ENCODE assay signal across 15 cellular contexts in the genomic region with DNA sequence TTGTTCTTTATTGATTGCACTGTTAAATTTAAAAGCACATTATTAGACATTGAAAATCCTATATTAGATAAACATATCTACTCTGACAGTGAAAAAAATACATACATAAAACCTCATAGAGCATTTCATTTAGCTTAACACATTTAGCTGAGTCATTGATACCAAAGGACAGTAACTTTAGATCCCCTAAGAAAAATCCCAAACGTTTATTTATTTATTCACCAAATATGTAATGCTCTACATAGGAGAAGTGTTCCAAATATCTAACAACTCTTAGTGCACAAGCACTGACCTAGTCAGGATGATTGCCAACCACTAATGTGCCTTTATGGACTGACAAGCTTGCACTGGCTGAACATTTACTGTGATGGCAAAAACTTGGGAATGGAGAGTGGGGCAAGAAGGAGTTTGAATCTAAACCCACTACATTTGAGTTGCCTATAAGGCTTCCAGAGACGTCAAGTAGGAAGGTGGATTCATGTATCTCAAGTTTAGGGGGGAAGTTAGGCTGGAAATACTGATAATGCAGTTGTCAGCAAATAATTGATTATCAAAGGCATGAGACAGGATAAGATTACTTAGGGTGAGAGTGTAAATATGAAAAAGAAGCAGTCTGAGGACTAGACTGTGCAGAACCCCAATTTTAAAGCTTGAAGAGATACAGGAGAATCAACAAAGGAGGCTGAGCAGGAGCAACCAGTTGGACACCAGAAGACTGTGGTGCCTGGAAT.
DNase-seq lines count a peak whose midpoint lies in the region; ATAC-seq and TF ChIP-seq lines count a peak whose summit lies in the region.
"Had no signal": no experiment of that assay in that cellular context is flagged by ENCODE, and none has a peak within 500 bp of the region (broad histone marks: within the 10 kb centered on the region; RNA-seq: fewer than 3 reads in every experiment).

No MANE protein-coding gene starts in this region.

- WGBS in IMR-90 (ENCODE audit: extremely low coverage in 2 of 2, insufficient read length in 1 of 2), 2 experiments: no CpG with 5 or more reads among the region's 2 CpGs

- H4K20me1 ChIP-seq in IMR-90 (ENCODE audit: insufficient read depth, low read length): no peaks in the 10 kb centered on the region
- H4K20me1 ChIP-seq: BLaER1 had no signal

- H2AK5ac ChIP-seq in IMR-90 (ENCODE audit: low read depth, low read length): no peak overlapping the region

- H3K4ac ChIP-seq in IMR-90 (ENCODE audit: low read depth, low read length): no peak overlapping the region

- H2BK5ac ChIP-seq in IMR-90 (ENCODE audit: low read depth, low read length, poor library complexity, severe bottlenecking): peak overlapping the region; percentile 38

- peak overlapping the region; percentile 55 for H3K18ac ChIP-seq in IMR-90 (ENCODE audit: low read depth, low read length)

- no peak overlapping the region for H3K23ac ChIP-seq in IMR-90 (ENCODE audit: low read depth, low read length)

- H3K27ac ChIP-seq in IMR-90 (ENCODE audit: insufficient read depth, low read length): peak overlapping the region; percentile 65; the same call in 1 of the 2 replicates
- H3K27ac ChIP-seq: BLaER1 had no signal

- H2BK120ac ChIP-seq in IMR-90 (ENCODE audit: low read depth, low read length): no peak overlapping the region

- TF ChIP-seq CTCF in IMR-90 (conservative IDR thresholded peaks at IDR 0.05; ENCODE audit: low read depth, low read length): no peak

- no peak for TF ChIP-seq RAD21 in IMR-90 (IDR thresholded peaks at IDR 0.05; ENCODE audit: low read length)

- H3K27me3 ChIP-seq in IMR-90 (ENCODE audit: control insufficient read depth, insufficient read depth, low read length): no peaks in the 10 kb centered on the region
- H3K27me3 ChIP-seq: BLaER1 had no signal

- H3K9me1 ChIP-seq in IMR-90 (ENCODE audit: insufficient read depth, low read length): no peaks in the 10 kb centered on the region

- intact Hi-C loops in IMR-90 (cut with micrococcal nuclease): loop anchor here (2.0 kb wide), 1 partner anchor 549 kb away; no protein-coding TSS in a partner anchor

- H3K9ac ChIP-seq in IMR-90 (ENCODE audit: low read depth, low read length): no peak overlapping the region
- H3K9ac ChIP-seq: BLaER1 had no signal

- dilution Hi-C loops in IMR-90 (cut with HindIII; ENCODE audit: low sequenced_read_pairs, unreplicated experiment): no loop called here

- H3K56ac ChIP-seq in IMR-90 (ENCODE audit: extremely low read depth, insufficient read depth, low read length): no peak overlapping the region

- POLR2A ChIA-PET in IMR-90 (lab: Charles Lee; ENCODE audit: unreplicated experiment): no interaction called here

- no peak overlapping the region for H3K4me2 ChIP-seq in IMR-90 (ENCODE audit: low read depth, low read length)
- H3K4me2 ChIP-seq: BLaER1, GM23338 had no signal

- no peak overlapping the region for H4K91ac ChIP-seq in IMR-90 (ENCODE audit: insufficient read depth, low read depth, low read length)

- CTCF ChIA-PET in IMR-90 (lab: Yijun Ruan, JAX): no interaction called here

- no peak overlapping the region for H2BK20ac ChIP-seq in IMR-90 (ENCODE audit: low read depth, low read length)

- no peak overlapping the region for H2AK9ac ChIP-seq in IMR-90 (replicated peaks; ENCODE audit: low read depth, low read length, poor library complexity)

- 0 out of 3 replicates have a peak overlapping the region, but pooled peaks have one; percentile 9 for H2BK15ac ChIP-seq in IMR-90 (ENCODE audit: low read depth, low read length)

- in situ Hi-C loops in IMR-90 (cut with MboI; ENCODE audit: low sequenced_read_pairs): no loop called here

- H3K36me3 ChIP-seq in IMR-90 (ENCODE audit: control insufficient read depth, insufficient read depth, low read length): no peaks in the 10 kb centered on the region
- H3K36me3 ChIP-seq: BLaER1 had no signal

- H3K4me1 ChIP-seq in IMR-90 (ENCODE audit: control insufficient read depth, insufficient read depth, low read length): peaks cover 11% of the 10 kb centered on the region
- H3K4me1 ChIP-seq: BLaER1, Caco-2 had no signal

- no peak overlapping the region; a peak in 1 of 4 replicates for H4K8ac ChIP-seq in IMR-90 (ENCODE audit: low read depth in 2 of 2, low read length in 2 of 2)

- H3K9me3 ChIP-seq in IMR-90 (ENCODE audit: control insufficient read depth, insufficient read depth, low read length): peaks cover 12% of the 10 kb centered on the region
- H3K9me3 ChIP-seq: BLaER1, Caco-2 had no signal

- no peak overlapping the region for H3K14ac ChIP-seq in IMR-90 (replicated peaks; ENCODE audit: low read depth, low read length)

- DNase-seq in EH (ENCODE audit: low read depth) (peak; percentile 28), IMR-90 (peak; percentile 63), fibroblast of gingiva (ENCODE audit: low read depth) (peak; percentile 59), iris pigment epithelial cell (ENCODE audit: low read depth) (peak; percentile 5), NCI-H446 treated with DMSO at 0.1 percent for 48 hours (lab: John Stamatoyannopoulos, UW) (no peak), NCI-H2029 treated with DMSO at 0.1 percent for 48 hours (lab: John Stamatoyannopoulos, UW) (no peak)
- DNase-seq: AML-193; Caco-2; CD8-positive, alpha-beta memory T cell; DND-41; H7 had no signal

- H2AFZ ChIP-seq in IMR-90 (replicated peaks; ENCODE audit: low read length, poor library complexity): no peak overlapping the region

- peak; percentile 83 for ATAC-seq in IMR-90 (ENCODE audit: low read depth)
- no peak for ATAC-seq in HG02798 (IDR thresholded peaks at IDR 0.05; ENCODE audit: poor library complexity, unreplicated experiment)
- ATAC-seq: GM12878, GM23338 had no signal

- no peak for TF ChIP-seq POLR2A in IMR-90 (IDR thresholded peaks at IDR 0.05; ENCODE audit: low read depth, low read length)

- no TSS peak for BruUV-seq in IMR-90 (replicated peaks; lab: Mats Ljungman, UMichigan)

- no peak overlapping the region for H4K5ac ChIP-seq in IMR-90 (ENCODE audit: low read depth, low read length)

- no peak overlapping the region for H3K4me3 ChIP-seq in IMR-90 (ENCODE audit: insufficient read depth, low read depth, low read length)
- H3K4me3 ChIP-seq: BLaER1, GM12878, GM23338 had no signal

- no peaks in the 10 kb centered on the region for H3K79me1 ChIP-seq in IMR-90 (ENCODE audit: low read depth in 1 of 2, low read length in 2 of 2)

TF ChIP-seq in IMR-90, 13 proteins besides CTCF, POLR2A, EP300 and RAD21:
- TF ChIP-seq MAZ (IDR thresholded peaks at IDR 0.05; ENCODE audit: borderline replicate concordance, low read depth, low read length) (no peak), RFX5 (IDR thresholded peaks at IDR 0.05; ENCODE audit: low read depth, low read length) (no peak), BHLHE40 (IDR thresholded peaks at IDR 0.05; ENCODE audit: low read depth, low read length) (no peak), RCOR1 (IDR thresholded peaks at IDR 0.05; ENCODE audit: insufficient replicate concordance, low read length) (no peak), NFE2L2 (IDR thresholded peaks at IDR 0.05; ENCODE audit: low read depth, low read length) (peak; percentile 88), CEBPB (IDR thresholded peaks at IDR 0.05; ENCODE audit: low read depth, low read length) (no peak), FOS (IDR thresholded peaks at IDR 0.05; ENCODE audit: low read depth, low read length) (no peak), SMC3 (IDR thresholded peaks at IDR 0.05; ENCODE audit: low read depth, low read length) (no peak), MAFK (IDR thresholded peaks at IDR 0.05; ENCODE audit: low read depth, low read length) (peak; percentile 81), MXI1 (IDR thresholded peaks at IDR 0.05; ENCODE audit: borderline replicate concordance, low read depth, low read length) (no peak), CHD1 (IDR thresholded peaks at IDR 0.05; ENCODE audit: low read depth, low read length) (no peak)
- TF ChIP-seq, protein P1, sequence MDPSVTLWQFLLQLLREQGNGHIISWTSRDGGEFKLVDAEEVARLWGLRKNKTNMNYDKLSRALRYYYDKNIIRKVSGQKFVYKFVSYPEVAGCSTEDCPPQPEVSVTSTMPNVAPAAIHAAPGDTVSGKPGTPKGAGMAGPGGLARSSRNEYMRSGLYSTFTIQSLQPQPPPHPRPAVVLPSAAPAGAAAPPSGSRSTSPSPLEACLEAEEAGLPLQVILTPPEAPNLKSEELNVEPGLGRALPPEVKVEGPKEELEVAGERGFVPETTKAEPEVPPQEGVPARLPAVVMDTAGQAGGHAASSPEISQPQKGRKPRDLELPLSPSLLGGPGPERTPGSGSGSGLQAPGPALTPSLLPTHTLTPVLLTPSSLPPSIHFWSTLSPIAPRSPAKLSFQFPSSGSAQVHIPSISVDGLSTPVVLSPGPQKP (IDR thresholded peaks at IDR 0.05; ENCODE audit: borderline replicate concordance, low read depth, low read length): no peak
- TF ChIP-seq, protein P2, sequence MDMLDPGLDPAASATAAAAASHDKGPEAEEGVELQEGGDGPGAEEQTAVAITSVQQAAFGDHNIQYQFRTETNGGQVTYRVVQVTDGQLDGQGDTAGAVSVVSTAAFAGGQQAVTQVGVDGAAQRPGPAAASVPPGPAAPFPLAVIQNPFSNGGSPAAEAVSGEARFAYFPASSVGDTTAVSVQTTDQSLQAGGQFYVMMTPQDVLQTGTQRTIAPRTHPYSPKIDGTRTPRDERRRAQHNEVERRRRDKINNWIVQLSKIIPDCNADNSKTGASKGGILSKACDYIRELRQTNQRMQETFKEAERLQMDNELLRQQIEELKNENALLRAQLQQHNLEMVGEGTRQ (IDR thresholded peaks at IDR 0.05; ENCODE audit: low read depth, low read length): no peak

Comparison
In these comparisons a context has a peak if more than half of its experiments do, and no peak if none do; other contexts are left out.
1. DNase-seq: peak in EH (single experiment), IMR-90 (single experiment), fibroblast of gingiva (single experiment) and iris pigment epithelial cell (single experiment); none in NCI-H446 treated with DMSO at 0.1 percent for 48 hours (single experiment) and NCI-H2029 treated with DMSO at 0.1 percent for 48 hours (single experiment).